In genomic region chr4:39365360-39365759, GRCh38 we compare ENCODE assay signal across 8 cellular contexts. TPM values are rescaled to one million over a fixed set of nuclear protein-coding genes. Genes with fewer than 3 reads are reported as not detected.
DNase-seq lines count a peak whose midpoint lies in the region; ATAC-seq and TF ChIP-seq lines count a peak whose summit lies in the region.

No MANE protein-coding gene starts in this region.

- H3K79me1 ChIP-seq in mesenchymal stem cell (replicated peaks; ENCODE audit: low read length, poor library complexity, severe bottlenecking): peaks cover 3% of the 10 kb centered on the region

- H2BK15ac ChIP-seq in mesenchymal stem cell (ENCODE audit: low read depth, poor library complexity, severe bottlenecking): no peak overlapping the region

- H3K9ac ChIP-seq in mesenchymal stem cell (ENCODE audit: low read length): peak overlapping the region; percentile 97

- ATAC-seq in GM18511 (IDR thresholded peaks at IDR 0.05; ENCODE audit: unreplicated experiment) (no peak), GM19397 (IDR thresholded peaks at IDR 0.05; ENCODE audit: unreplicated experiment) (no peak)

- H3K23ac ChIP-seq in mesenchymal stem cell (ENCODE audit: low read length in 2 of 2): no peak overlapping the region

- no peak overlapping the region for H3K18ac ChIP-seq in mesenchymal stem cell (ENCODE audit: low read depth in 1 of 2, low read length in 2 of 2)

- H3K4me2 ChIP-seq in mesenchymal stem cell (ENCODE audit: low read length, poor library complexity, severe bottlenecking): peak overlapping the region; percentile 67

- in situ Hi-C loops in astrocyte of the cerebellum (cut with HindIII; ENCODE audit: low sequenced_read_pairs): no loop called here

- no peak overlapping the region for H2BK12ac ChIP-seq in mesenchymal stem cell (ENCODE audit: low read length in 2 of 2)

- H4K91ac ChIP-seq in mesenchymal stem cell (ENCODE audit: low read length): no peak overlapping the region

- intact Hi-C loops in cardiac septum (cut with DNase I): loop anchor here (5.0 kb wide), 1 partner anchor 92 kb away; the partner anchor contains the start of genes LIAS and RPL9

- TF ChIP-seq CTCF in right atrium auricular region (IDR thresholded peaks at IDR 0.05) (no peak), astrocyte of the cerebellum (IDR thresholded peaks at IDR 0.05; ENCODE audit: low read depth, low read length, missing control alignments) (no peak)

- no peak overlapping the region for H2BK120ac ChIP-seq in mesenchymal stem cell (ENCODE audit: low read depth, low read length)

- H2AK5ac ChIP-seq in mesenchymal stem cell (ENCODE audit: low read length, severe bottlenecking): no peak overlapping the region

- H4K8ac ChIP-seq in mesenchymal stem cell (ENCODE audit: low read length): no peak overlapping the region

- H3K4me3 ChIP-seq in right atrium auricular region: peak overlapping the region; percentile 90 to 91
- H3K4me3 ChIP-seq in astrocyte of the cerebellum (ENCODE audit: low read depth, low read length): peak overlapping the region; percentile 96
- peak overlapping the region; percentile 85 to 99 for H3K4me3 ChIP-seq in mesenchymal stem cell (ENCODE audit: insufficient read depth in 1 of 2, low read depth in 1 of 2, low read length in 2 of 2)

- no peak overlapping the region for H2BK5ac ChIP-seq in mesenchymal stem cell (ENCODE audit: low read depth, low read length, poor library complexity, severe bottlenecking)

- no peak for DNase-seq in right atrium auricular region (ENCODE audit: low spot score)
- no peak for DNase-seq in cardiac septum (ENCODE audit: low spot score)
- no peak for DNase-seq in astrocyte of the cerebellum (ENCODE audit: low read depth)
- DNase-seq in mesenchymal stem cell: no peak
- DNase-seq in SIG-M5 (lab: John Stamatoyannopoulos, UW): no peak
- no peak for DNase-seq in COR-L47 (lab: John Stamatoyannopoulos, UW)

- no peaks in the 10 kb centered on the region for H3K9me3 ChIP-seq in right atrium auricular region
- no peaks in the 10 kb centered on the region for H3K9me3 ChIP-seq in mesenchymal stem cell (ENCODE audit: control insufficient read depth, low read length)

- H3K27ac ChIP-seq in right atrium auricular region: peak overlapping the region; percentile 84 to 92
- peak overlapping the region; percentile 31 for H3K27ac ChIP-seq in mesenchymal stem cell (ENCODE audit: low read length, poor library complexity, severe bottlenecking)

- H3K27me3 ChIP-seq in right atrium auricular region (no peaks in the 10 kb centered on the region), mesenchymal stem cell (ENCODE audit: control insufficient read depth in 1 of 2, insufficient read depth in 1 of 2, low read length in 2 of 2) (no peaks in the 10 kb centered on the region)

- no peak overlapping the region for H3K14ac ChIP-seq in mesenchymal stem cell (ENCODE audit: low read length in 2 of 2)

- H3K36me3 ChIP-seq in right atrium auricular region (no peaks in the 10 kb centered on the region), mesenchymal stem cell (ENCODE audit: control insufficient read depth in 1 of 2, insufficient read depth in 2 of 2, low read depth in 1 of 2, low read length in 2 of 2) (peaks cover 0 to 3% of the 10 kb centered on the region in 2 experiments)

- no peak overlapping the region for H2AFZ ChIP-seq in mesenchymal stem cell (ENCODE audit: low read depth, low read length)

- no peak overlapping the region for H3K4ac ChIP-seq in mesenchymal stem cell (ENCODE audit: low read depth in 1 of 2, low read length in 2 of 2)

- peaks cover 0 to 22% of the 10 kb centered on the region in 2 donors for H3K4me1 ChIP-seq in right atrium auricular region
- H3K4me1 ChIP-seq in mesenchymal stem cell (ENCODE audit: control insufficient read depth, insufficient read depth, low read depth, low read length): peaks cover 3% of the 10 kb centered on the region

- WGBS in mesenchymal stem cell: 7% methylated on average over 6 of the region's 7 CpGs

RNA-seq across cellular contexts. Expression of gene RFC1, which starts 0.8 kb away (rescaled TPM):
- total RNA-seq in right atrium auricular region (10 to 100 TPM; 16.4 to 30.4 TPM), cardiac septum (22.3 TPM)
- 66.4 TPM for polyA plus RNA-seq in mesenchymal stem cell (2013, experiment 1 of 2)
- 62.1 TPM for polyA plus RNA-seq in mesenchymal stem cell (2013, experiment 2 of 2)

RNA-seq across cellular contexts. Expression of gene KLB, which starts 41.4 kb away (rescaled TPM):
- total RNA-seq in right atrium auricular region (under 1 TPM; 0.11 to 0.47 TPM), cardiac septum (0.05 TPM)
- polyA plus RNA-seq in mesenchymal stem cell (2013, experiment 1 of 2): not detected
- polyA plus RNA-seq in mesenchymal stem cell (2013, experiment 2 of 2): not detected
